ENCODE assay signal across 8 cellular contexts in the genomic region with DNA sequence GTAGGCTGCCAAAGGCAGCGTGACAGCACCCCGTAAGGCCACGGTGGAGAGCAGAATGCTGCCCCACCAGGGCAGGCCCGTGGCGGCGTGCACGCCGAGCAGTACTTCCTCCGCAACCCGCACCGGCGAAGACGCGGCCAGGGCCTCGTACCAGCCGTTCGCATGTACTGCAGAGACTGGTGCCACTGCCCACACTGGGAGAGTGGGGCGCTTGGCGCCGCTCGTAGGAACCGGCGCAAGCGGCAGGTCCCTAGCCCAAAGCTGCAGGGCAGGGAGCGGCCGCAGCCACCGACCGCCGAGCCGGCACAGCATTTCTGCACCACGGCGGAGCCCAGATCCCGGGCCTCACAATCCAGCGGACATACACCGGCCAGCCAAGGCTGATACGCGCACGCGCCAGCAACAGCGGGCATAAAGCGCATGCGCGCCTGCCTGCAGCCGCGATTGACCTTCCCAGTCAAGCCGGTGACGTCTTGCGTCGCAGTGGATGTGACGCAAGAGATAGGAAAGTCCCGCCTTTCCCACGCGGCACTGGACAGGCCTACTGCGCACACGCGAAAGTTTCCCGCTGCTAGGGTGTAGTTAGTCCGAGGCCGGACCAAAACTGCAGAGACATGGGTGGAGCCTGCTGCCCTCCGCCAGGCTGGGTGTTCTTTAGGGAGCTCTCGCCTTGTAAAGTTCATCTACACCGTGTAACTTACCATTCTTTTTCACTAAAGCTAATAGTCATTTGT. TPM values are rescaled to one million over a fixed set of nuclear protein-coding genes. Genes with fewer than 3 reads are reported as not detected.
DNase-seq lines count a peak whose midpoint lies in the region; ATAC-seq and TF ChIP-seq lines count a peak whose summit lies in the region.

Gene COX18 (minus strand): TSS at position 379 of the 734 bp plus-strand sequence. CDS start 67 bp downstream, at position 312.

- ATAC-seq in HG02678 (IDR thresholded peaks at IDR 0.05; ENCODE audit: unreplicated experiment) (peak; percentile 84), thoracic aorta (ENCODE audit: insufficient number of reproducible peaks, low FRiP score, low read depth) (peak; percentile 98)
- peak; percentile 84 for ATAC-seq in activated naive CD8-positive, alpha-beta T cell treated with anti-CD3 and anti-CD28 coated beads, Interleukin-2, amount 10 ng/mL, durations not matched to agents 7 days and 5 days (ENCODE audit: low read depth)

- H3K9ac ChIP-seq in SU-DHL-6 (ENCODE audit: low read length): peak within 1 kb of the TSS; percentile 80

- H3K27ac ChIP-seq in SU-DHL-6 (ENCODE audit: low read depth, low read length) (peak within 1 kb of the TSS; percentile 92), osteoblast (ENCODE audit: low read depth, low read length) (peak within 1 kb of the TSS; percentile 82), thoracic aorta (peak within 1 kb of the TSS; percentile 91 to 92)

- peak within 1 kb of the TSS; percentile 80 for H3K4me3 Mint-ChIP-seq in activated naive CD8-positive, alpha-beta T cell treated with anti-CD3 and anti-CD28 coated beads, Interleukin-2, amount 10 ng/mL, durations not matched to agents 7 days and 5 days
- H3K4me3 Mint-ChIP-seq in glutamatergic neuron (ENCODE audit: unreplicated experiment): peak within 1 kb of the TSS; percentile 98

- no peaks in the 10 kb centered on the region for H3K27me3 Mint-ChIP-seq in activated naive CD8-positive, alpha-beta T cell treated with anti-CD3 and anti-CD28 coated beads, Interleukin-2, amount 10 ng/mL, durations not matched to agents 7 days and 5 days
- H3K27me3 Mint-ChIP-seq in glutamatergic neuron (ENCODE audit: unreplicated experiment): peaks cover 3% of the 10 kb centered on the region

- H3K36me3 Mint-ChIP-seq in activated naive CD8-positive, alpha-beta T cell treated with anti-CD3 and anti-CD28 coated beads, Interleukin-2, amount 10 ng/mL, durations not matched to agents 7 days and 5 days: peaks cover 2% of the 10 kb centered on the region
- H3K36me3 Mint-ChIP-seq in glutamatergic neuron (ENCODE audit: unreplicated experiment): no peaks in the 10 kb centered on the region

- H3F3A ChIP-seq in SU-DHL-6 (ENCODE audit: insufficient read depth): peaks cover 40% of the 10 kb centered on the region

- H3K36me3 ChIP-seq in SU-DHL-6 (ENCODE audit: low read length) (peaks cover 4% of the 10 kb centered on the region; the same call in 1 of the 2 replicates), osteoblast (ENCODE audit: insufficient read depth, low read length) (peaks cover 9% of the 10 kb centered on the region), thoracic aorta (no peaks in the 10 kb centered on the region)

- H2AFZ ChIP-seq in SU-DHL-6 (ENCODE audit: low read depth, low read length, severe bottlenecking) (peak within 1 kb of the TSS; percentile 46), osteoblast (ENCODE audit: low read length) (peak within 1 kb of the TSS; percentile 90)

- H3K9me3 ChIP-seq in SU-DHL-6 (ENCODE audit: insufficient read depth, low read length) (no peaks in the 10 kb centered on the region), osteoblast (ENCODE audit: low read depth, low read length) (no peaks in the 10 kb centered on the region), thoracic aorta (no peaks in the 10 kb centered on the region)

- H3K27me3 ChIP-seq in SU-DHL-6 (ENCODE audit: low read length) (no peaks in the 10 kb centered on the region), osteoblast (ENCODE audit: insufficient read depth, low read length) (no peaks in the 10 kb centered on the region), thoracic aorta (replicated peaks; ENCODE audit: insufficient read depth) (no peaks in the 10 kb centered on the region)

- H3K4me3 ChIP-seq in GM12865 (ENCODE audit: low read depth, low read length): peak within 1 kb of the TSS; percentile 95
- H3K4me3 ChIP-seq in SU-DHL-6 (ENCODE audit: insufficient read depth, low read length, poor library complexity, severe bottlenecking): peak within 1 kb of the TSS; percentile 58
- peak within 1 kb of the TSS; percentile 89 for H3K4me3 ChIP-seq in osteoblast (ENCODE audit: insufficient read depth, low read length)
- H3K4me3 ChIP-seq in thoracic aorta: peak within 1 kb of the TSS; percentile 88

- H3K4me2 ChIP-seq in SU-DHL-6 (ENCODE audit: low read depth, low read length, poor library complexity, severe bottlenecking) (peak within 1 kb of the TSS; percentile 92), osteoblast (ENCODE audit: insufficient read depth, low read length) (peak within 1 kb of the TSS; percentile 99)

- peak; percentile 99 for DNase-seq in GM12865 (ENCODE audit: low read depth)
- DNase-seq in NCI-H128 (lab: John Stamatoyannopoulos, UW; ENCODE audit: unreplicated experiment): peak; percentile 87
- peak; percentile 94 for DNase-seq in activated naive CD8-positive, alpha-beta T cell treated with anti-CD3 and anti-CD28 coated beads, Interleukin-2, amount 10 ng/mL, durations not matched to agents 7 days and 5 days
- DNase-seq in glutamatergic neuron: peak; percentile 97
- DNase-seq in osteoblast (ENCODE audit: insufficient read length, low spot score, missing footprints): peak; percentile 92
- DNase-seq in thoracic aorta (ENCODE audit: low spot score): peak; percentile 91

- H3K4me1 ChIP-seq in osteoblast (ENCODE audit: insufficient read depth, low read length) (peaks cover 8% of the 10 kb centered on the region), thoracic aorta (ENCODE audit: control insufficient read depth in 1 of 2, low read depth in 2 of 2) (peaks cover 5 to 23% of the 10 kb centered on the region in 2 donors)

- peak within 1 kb of the TSS; percentile 87 for H3K27ac Mint-ChIP-seq in activated naive CD8-positive, alpha-beta T cell treated with anti-CD3 and anti-CD28 coated beads, Interleukin-2, amount 10 ng/mL, durations not matched to agents 7 days and 5 days
- peak within 1 kb of the TSS; percentile 99 for H3K27ac Mint-ChIP-seq in glutamatergic neuron (ENCODE audit: unreplicated experiment)

- no peaks in the 10 kb centered on the region for H3K9me3 Mint-ChIP-seq in activated naive CD8-positive, alpha-beta T cell treated with anti-CD3 and anti-CD28 coated beads, Interleukin-2, amount 10 ng/mL, durations not matched to agents 7 days and 5 days
- peaks cover 7% of the 10 kb centered on the region for H3K9me3 Mint-ChIP-seq in glutamatergic neuron (ENCODE audit: unreplicated experiment)

- peaks cover 6% of the 10 kb centered on the region; the same call in 1 of the 2 replicates for H3K79me2 ChIP-seq in SU-DHL-6 (ENCODE audit: insufficient read depth, low read length)
- H3K79me2 ChIP-seq in osteoblast (ENCODE audit: insufficient read depth, low read length): peaks cover 24% of the 10 kb centered on the region

- H3K4me1 Mint-ChIP-seq in activated naive CD8-positive, alpha-beta T cell treated with anti-CD3 and anti-CD28 coated beads, Interleukin-2, amount 10 ng/mL, durations not matched to agents 7 days and 5 days: peaks cover 21% of the 10 kb centered on the region
- peaks cover 12% of the 10 kb centered on the region for H3K4me1 Mint-ChIP-seq in glutamatergic neuron (ENCODE audit: low read depth, unreplicated experiment)

- no peak for TF ChIP-seq CTCF in GM12865 (IDR thresholded peaks at IDR 0.05; ENCODE audit: insufficient read depth, low read depth, low read length, missing control alignments)
- no peak for TF ChIP-seq CTCF in SU-DHL-6 (IDR thresholded peaks at IDR 0.05; ENCODE audit: insufficient read depth, low read length, poor library complexity, severe bottlenecking)
- TF ChIP-seq CTCF in glutamatergic neuron (IDR thresholded peaks at IDR 0.05; ENCODE audit: partially characterized antibody, unreplicated experiment): no peak
- TF ChIP-seq CTCF in osteoblast (IDR thresholded peaks at IDR 0.05; ENCODE audit: extremely low read depth, low read depth, low read length): no peak
- no peak for TF ChIP-seq CTCF in thoracic aorta (IDR thresholded peaks at IDR 0.05)

- H4K20me1 ChIP-seq in SU-DHL-6 (ENCODE audit: low read depth, low read length) (no peaks in the 10 kb centered on the region), osteoblast (ENCODE audit: insufficient read depth, low read length) (no peaks in the 10 kb centered on the region)

- POLR2A ChIA-PET in activated naive CD8-positive, alpha-beta T cell treated with anti-CD3 and anti-CD28 coated beads, Interleukin-2, amount 10 ng/mL, durations not matched to agents 7 days and 5 days (lab: Charles Lee): interaction anchor here (0.6 to 4.9 kb wide), 4 partner anchors 12 to 189 kb away, joined by 3 to 43 read pairs (median 3); partner anchors contain the start of gene ANKRD17

- H3K9me2 ChIP-seq in SU-DHL-6 (replicated peaks; ENCODE audit: insufficient read depth, low read length): no peaks in the 10 kb centered on the region

RNA-seq across cellular contexts. Expression of gene COX18, which starts in this region (rescaled TPM):
- 10 to 100 TPM; 14.0 to 17.4 TPM for total RNA-seq in activated naive CD8-positive, alpha-beta T cell treated with anti-CD3 and anti-CD28 coated beads, Interleukin-2, amount 10 ng/mL, durations not matched to agents 7 days and 5 days
- total RNA-seq in glutamatergic neuron (ENCODE audit: unreplicated experiment) (20.2 TPM), osteoblast (25.9 and 29.0 TPM in 2 replicates), thoracic aorta (10 to 100 TPM; 10.9 to 16.5 TPM)

Comparison
In these comparisons a context has a peak if more than half of its experiments do, and no peak if none do; other contexts are left out.
1. Peak in every context shown above with its lines: DNase-seq, ATAC-seq, H3K4me3 ChIP-seq and H3K27ac ChIP-seq.